Comparison of ENCODE assay signal across 8 cellular contexts in genomic region chr22:46734830-46735453, GRCh38. TPM values are rescaled to one million over a fixed set of nuclear protein-coding genes. Genes with fewer than 3 reads are reported as not detected.
DNase-seq lines count a peak whose midpoint lies in the region; ATAC-seq and TF ChIP-seq lines count a peak whose summit lies in the region.

No MANE protein-coding gene starts in this region.

- no peak overlapping the region for H3K4me3 ChIP-seq in osteoblast (ENCODE audit: insufficient read depth, low read length)

- peaks cover 41% of the 10 kb centered on the region for H3K4me1 Mint-ChIP-seq in WTC11
- peaks cover 74% of the 10 kb centered on the region for H3K4me1 Mint-ChIP-seq in dendritic cell treated with granulocyte-macrophage colony-stimulating factor and Interleukin-4, amounts not matched to agents 40 ng/mL and 50 ng/mL, for 4 days (ENCODE audit: low read depth)

- CTCF ChIA-PET in WTC11 (lab: Charles Lee) = interaction anchor here (0.6 kb wide), 1 partner anchor 68 kb away, joined by 3 read pairs; no protein-coding TSS in a partner anchor

- intact Hi-C loops in dendritic cell treated with granulocyte-macrophage colony-stimulating factor and Interleukin-4, amounts not matched to agents 40 ng/mL and 50 ng/mL, for 4 days (cut with micrococcal nuclease) = loop anchor here (5.0 to 10.0 kb wide), 2 partner anchors 37 to 150 kb away; no protein-coding TSS in a partner anchor

- H2AFZ ChIP-seq in osteoblast (ENCODE audit: low read length) = no peak overlapping the region

- DNase-seq in AML-193 (lab: John Stamatoyannopoulos, UW) (peak; percentile 52 to 66), HK-2 (ENCODE audit: unreplicated experiment) (peak; percentile 25), WTC11 (ENCODE audit: low spot score) (no peak), osteoblast (ENCODE audit: insufficient read length, low spot score, missing footprints) (peak; percentile 69), NCI-H446 (lab: John Stamatoyannopoulos, UW) (no peak)

- H3K4me2 ChIP-seq in osteoblast (ENCODE audit: insufficient read depth, low read length) = no peak overlapping the region

- no peaks in the 10 kb centered on the region for H3K9me3 ChIP-seq in osteoblast (ENCODE audit: low read depth, low read length)

- no peak overlapping the region for H3K4me3 Mint-ChIP-seq in WTC11
- peak overlapping the region; percentile 97 for H3K4me3 Mint-ChIP-seq in dendritic cell treated with granulocyte-macrophage colony-stimulating factor and Interleukin-4, amounts not matched to agents 40 ng/mL and 50 ng/mL, for 4 days

- no peak overlapping the region for H3K27ac ChIP-seq in osteoblast (ENCODE audit: low read depth, low read length)

- peaks cover 86% of the 10 kb centered on the region for H3K79me2 ChIP-seq in osteoblast (ENCODE audit: insufficient read depth, low read length)

- POLR2A ChIA-PET in WTC11 (lab: Charles Lee) = no interaction called here

- no peaks in the 10 kb centered on the region for H3K27me3 ChIP-seq in osteoblast (ENCODE audit: insufficient read depth, low read length)

- no peak for TF ChIP-seq CTCF in WTC11 (IDR thresholded peaks at IDR 0.05)
- TF ChIP-seq CTCF in osteoblast (IDR thresholded peaks at IDR 0.05; ENCODE audit: extremely low read depth, low read depth, low read length) = no peak

- peaks cover 5% of the 10 kb centered on the region for H3K36me3 ChIP-seq in osteoblast (ENCODE audit: insufficient read depth, low read length)

- peak overlapping the region; percentile 57; the same call in 1 of the 2 replicates for H3K27ac Mint-ChIP-seq in WTC11
- H3K27ac Mint-ChIP-seq in dendritic cell treated with granulocyte-macrophage colony-stimulating factor and Interleukin-4, amounts not matched to agents 40 ng/mL and 50 ng/mL, for 4 days = peak overlapping the region; percentile 46

- H3K27me3 Mint-ChIP-seq in WTC11 (ENCODE audit: low read depth) = no peaks in the 10 kb centered on the region; the same call in 1 of the 2 replicates
- H3K27me3 Mint-ChIP-seq in dendritic cell treated with granulocyte-macrophage colony-stimulating factor and Interleukin-4, amounts not matched to agents 40 ng/mL and 50 ng/mL, for 4 days = no peaks in the 10 kb centered on the region

- H4K20me1 ChIP-seq in osteoblast (ENCODE audit: insufficient read depth, low read length) = peaks cover 36% of the 10 kb centered on the region

- no peak for ATAC-seq in WTC11
- no peak for ATAC-seq in GM21723 (IDR thresholded peaks at IDR 0.05; ENCODE audit: unreplicated experiment)
- no peak for ATAC-seq in HG02588 (IDR thresholded peaks at IDR 0.05; ENCODE audit: unreplicated experiment)

- no peaks in the 10 kb centered on the region for H3K36me3 Mint-ChIP-seq in WTC11
- H3K36me3 Mint-ChIP-seq in dendritic cell treated with granulocyte-macrophage colony-stimulating factor and Interleukin-4, amounts not matched to agents 40 ng/mL and 50 ng/mL, for 4 days (ENCODE audit: low read depth) = peaks cover 62% of the 10 kb centered on the region

- H3K9me3 Mint-ChIP-seq in WTC11 = no peaks in the 10 kb centered on the region
- H3K9me3 Mint-ChIP-seq in dendritic cell treated with granulocyte-macrophage colony-stimulating factor and Interleukin-4, amounts not matched to agents 40 ng/mL and 50 ng/mL, for 4 days = no peaks in the 10 kb centered on the region

- H3K4me1 ChIP-seq in osteoblast (ENCODE audit: insufficient read depth, low read length) = peaks cover 29% of the 10 kb centered on the region

TF ChIP-seq in WTC11, 78 proteins besides CTCF, POLR2A, EP300 and RAD21:
- TF ChIP-seq NFE2L1 (CRISPR knock-in tag; IDR thresholded peaks at IDR 0.05) = no peak
- TF ChIP-seq FOXP4 (CRISPR knock-in tag; IDR thresholded peaks at IDR 0.05) = no peak
- TF ChIP-seq GTF2I (CRISPR knock-in tag; conservative IDR thresholded peaks at IDR 0.05) = no peak
- TF ChIP-seq CBFB (CRISPR knock-in tag; IDR thresholded peaks at IDR 0.05; ENCODE audit: low read depth) = no peak
- no peak for TF ChIP-seq FOXJ3 (CRISPR knock-in tag; IDR thresholded peaks at IDR 0.05; ENCODE audit: borderline replicate concordance)

RNA-seq across cellular contexts. Expression of gene CERK, which starts 3.1 kb away (rescaled TPM):
- total RNA-seq in WTC11 (2021) = 45.6 to 50.2 TPM (median 49.7 TPM) in 3 replicates
- 27.7 and 28.2 TPM in 2 replicates for total RNA-seq in osteoblast

RNA-seq across cellular contexts. Expression of gene TBC1D22A, which starts 27.5 kb away (rescaled TPM):
- total RNA-seq in WTC11 (2021) (18.1 to 21.0 TPM (median 19.1 TPM) in 3 replicates), osteoblast (17.7 and 18.9 TPM in 2 replicates)

Comparison
In these comparisons a context has a peak if more than half of its experiments do, and no peak if none do; other contexts are left out.
1. DNase-seq: peak in AML-193 (2 of 2), HK-2 (single experiment) and osteoblast (single experiment); none in WTC11 (single experiment) and NCI-H446 (0 of 2).